In the genomic region with DNA sequence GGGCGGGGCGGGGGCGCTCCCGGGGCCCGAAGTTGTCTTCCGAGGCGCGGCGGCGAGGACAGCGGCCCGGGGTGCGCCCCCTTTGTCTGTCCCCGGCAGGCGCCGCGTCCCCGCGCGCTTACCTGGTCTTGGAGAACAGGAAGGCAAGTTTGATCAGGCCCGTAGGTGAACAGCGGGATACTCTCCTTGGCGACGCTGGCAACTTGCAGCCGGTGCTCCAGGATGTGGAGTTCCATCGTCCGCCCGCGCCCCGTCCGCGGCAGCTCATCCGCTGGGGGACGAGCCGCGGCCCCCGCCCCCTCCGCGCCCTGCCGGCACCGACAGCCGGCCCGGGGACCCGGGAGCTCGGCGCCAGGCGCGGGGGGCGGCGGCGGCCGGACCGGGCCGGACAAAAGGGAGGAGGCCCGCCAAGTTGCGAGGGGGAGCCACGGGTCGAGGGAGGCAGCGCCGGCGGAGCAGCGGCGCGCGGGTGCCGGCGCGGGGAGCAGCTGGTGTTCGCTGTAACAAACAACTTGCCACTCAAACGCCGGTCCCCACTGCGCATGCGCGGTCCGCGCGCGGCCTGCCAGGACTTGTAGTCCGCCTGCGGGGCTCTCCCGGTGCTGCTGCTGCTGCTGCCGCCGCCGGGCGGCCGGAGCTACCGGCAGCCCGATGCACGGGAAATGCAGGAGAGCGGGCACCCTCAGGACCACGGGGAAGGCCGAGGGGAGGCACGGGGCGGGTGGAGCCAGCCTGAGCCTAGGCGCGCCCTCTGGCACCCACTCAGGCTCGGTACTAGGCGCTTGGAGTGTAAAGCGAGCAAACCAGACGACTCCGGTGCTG, we compare ENCODE assay signal across 8 cellular contexts. TPM values are rescaled to one million over a fixed set of nuclear protein-coding genes. Genes with fewer than 3 reads are reported as not detected.
DNase-seq lines count a peak whose midpoint lies in the region; ATAC-seq and TF ChIP-seq lines count a peak whose summit lies in the region.

No MANE protein-coding gene starts in this region.

- H3K36me3 ChIP-seq in CD8-positive, alpha-beta T cell (ENCODE audit: insufficient read depth, low read length): no peaks in the 10 kb centered on the region

- H3K27ac ChIP-seq in CD8-positive, alpha-beta T cell (ENCODE audit: low read depth, low read length): peak overlapping the region; percentile 51

- peak; percentile 89 for ATAC-seq in CD8-positive, alpha-beta T cell
- peak; percentile 90 for ATAC-seq in GM19452 (IDR thresholded peaks at IDR 0.05; ENCODE audit: unreplicated experiment)

- CTCF ChIA-PET in CD8-positive, alpha-beta T cell (lab: Charles Lee): interaction anchor here (1.0 to 1.6 kb wide), 2 partner anchors 54 to 136 kb away, joined by 4 to 5 read pairs; no protein-coding TSS in a partner anchor

- peak overlapping the region; percentile 46 for H3K4me3 ChIP-seq in CD8-positive, alpha-beta T cell (ENCODE audit: low read depth, low read length)

- intact Hi-C loops in CD8-positive, alpha-beta T cell (cut with DNase I, micrococcal nuclease): loop anchor here (1.0 to 5.0 kb wide), 6 partner anchors 50 to 157 kb away; partner anchors contain the start of genes MEPCE (in 1 of the 2) and ZCWPW1 (in 1 of the 2)

- TF ChIP-seq CTCF in CD8-positive, alpha-beta T cell (IDR thresholded peaks at IDR 0.05): peak; percentile 25

- POLR2A ChIA-PET in CD8-positive, alpha-beta T cell (lab: Charles Lee): interaction anchor here (0.6 to 1.2 kb wide), 6 partner anchors 50 to 206 kb away, joined by 3 to 5 read pairs (median 4); partner anchors contain the start of genes PVRIG and ZCWPW1

- peak overlapping the region; percentile 81 for H3K27ac Mint-ChIP-seq in CD8-positive, alpha-beta T cell

- H3K9me3 ChIP-seq in CD8-positive, alpha-beta T cell (ENCODE audit: low read length): no peaks in the 10 kb centered on the region

- H3K4me1 Mint-ChIP-seq in CD8-positive, alpha-beta T cell (ENCODE audit: low read depth): peaks cover 12% of the 10 kb centered on the region

- H3K27me3 Mint-ChIP-seq in CD8-positive, alpha-beta T cell (ENCODE audit: low read depth): no peaks in the 10 kb centered on the region

- H3K4me3 Mint-ChIP-seq in CD8-positive, alpha-beta T cell: peak overlapping the region; percentile 81

- H3K9me3 Mint-ChIP-seq in CD8-positive, alpha-beta T cell: no peaks in the 10 kb centered on the region

- H3K4me1 ChIP-seq in CD8-positive, alpha-beta T cell (ENCODE audit: insufficient read depth, low read length): peaks cover 11% of the 10 kb centered on the region

- H3K27me3 ChIP-seq in CD8-positive, alpha-beta T cell (ENCODE audit: insufficient read depth, low read length): no peaks in the 10 kb centered on the region

- H3K36me3 Mint-ChIP-seq in CD8-positive, alpha-beta T cell: peaks cover 4% of the 10 kb centered on the region

- DNase-seq in CD8-positive, alpha-beta T cell: peak; percentile 96 to 100 (median 98)
- peak; percentile 98 for DNase-seq in HK-2 (ENCODE audit: unreplicated experiment)
- peak; percentile 66 for DNase-seq in NCI-H82 treated with DMSO at 0.1 percent for 48 hours (lab: John Stamatoyannopoulos, UW; ENCODE audit: unreplicated experiment)
- peak; percentile 93 to 98 for DNase-seq in activated CD8-positive, alpha-beta memory T cell treated with anti-CD3 and anti-CD28 coated beads for 1 hour (ENCODE audit: extremely low read depth in 1 of 2, low read depth in 1 of 2)
- DNase-seq in effector CD8-positive, alpha-beta T cell (lab: John Stamatoyannopoulos, UW): peak; percentile 99
- peak; percentile 98 for DNase-seq in medulla oblongata (ENCODE audit: extremely low spot score)
- peak; percentile 94 to 98 (median 96) for DNase-seq in stimulated activated CD4-positive, alpha-beta T cell treated with anti-CD3 and anti-CD28 coated beads, TNF-alpha, amount 100 ng/mL, for 48 hours (ENCODE audit: low read depth in 3 of 3)

RNA-seq across cellular contexts. Expression of gene SPDYE3, which starts 35.6 kb away (rescaled TPM):
- total RNA-seq in CD8-positive, alpha-beta T cell: not detected

RNA-seq across cellular contexts. Expression of gene PVRIG, which starts 52.2 kb away (rescaled TPM):
- 10 to 100 TPM; 34.6 to 37.0 TPM for total RNA-seq in CD8-positive, alpha-beta T cell

Comparison
In these comparisons a context has a peak if more than half of its experiments do, and no peak if none do; other contexts are left out.
1. Peak in every context shown above with its lines: DNase-seq, ATAC-seq, H3K4me3 ChIP-seq and H3K27ac ChIP-seq.